13 cellular contexts compared by ENCODE assay signal in the genomic region with DNA sequence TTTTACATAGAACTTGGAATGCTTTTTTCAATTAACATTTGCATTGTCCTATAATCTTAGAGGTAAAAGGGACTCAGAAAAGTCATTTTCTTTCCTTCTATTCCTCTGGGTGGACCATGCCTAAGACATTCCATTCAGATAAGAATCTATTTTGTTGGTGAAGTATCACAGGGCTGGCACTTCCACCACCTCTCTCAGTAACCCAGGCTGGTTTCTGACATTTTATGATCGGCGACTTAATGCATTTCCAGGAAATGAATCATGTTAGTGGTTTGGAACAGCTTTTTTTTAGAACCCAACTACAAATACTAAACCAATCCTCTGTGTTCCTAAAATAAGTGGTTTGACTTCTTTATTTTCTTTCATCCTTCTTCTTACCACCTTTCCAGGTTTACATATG. TPM values are rescaled to one million over a fixed set of nuclear protein-coding genes. Genes with fewer than 3 reads are reported as not detected.
DNase-seq lines count a peak whose midpoint lies in the region; ATAC-seq and TF ChIP-seq lines count a peak whose summit lies in the region.
"Had no signal": no experiment of that assay in that cellular context is flagged by ENCODE, and none has a peak within 500 bp of the region (broad histone marks: within the 10 kb centered on the region; RNA-seq: fewer than 3 reads in every experiment).

No MANE protein-coding gene starts in this region.

- H3K27me3 ChIP-seq in kidney epithelial cell (ENCODE audit: control insufficient read depth, insufficient read depth, low read length), result no peaks in the 10 kb centered on the region
- H3K27me3 ChIP-seq: thyroid gland had no signal

- H3K9me3 Mint-ChIP-seq in activated T-helper 17 cell treated with anti-CD3 and anti-CD28 coated beads, Interleukin-2, amount 50 U/mL, for 72 hours, result no peaks in the 10 kb centered on the region
- H3K9me3 Mint-ChIP-seq: memory B cell had no signal

- no peak overlapping the region for H3K27ac Mint-ChIP-seq in activated T-helper 17 cell treated with anti-CD3 and anti-CD28 coated beads, Interleukin-2, amount 50 U/mL, for 72 hours
- H3K27ac Mint-ChIP-seq: memory B cell had no signal

- H3K4me3 Mint-ChIP-seq in activated T-helper 17 cell treated with anti-CD3 and anti-CD28 coated beads, Interleukin-2, amount 50 U/mL, for 72 hours, result no peak overlapping the region
- H3K4me3 Mint-ChIP-seq: memory B cell had no signal

- H3K4me3 ChIP-seq in LNCaP clone FGC (ENCODE audit: low read depth, low read length) (no peak overlapping the region), kidney epithelial cell (ENCODE audit: low read depth, low read length) (no peak overlapping the region)
- H3K4me3 ChIP-seq: thyroid gland had no signal

- ATAC-seq in activated T-helper 17 cell treated with anti-CD3 and anti-CD28 coated beads, Interleukin-2, amount 50 U/mL, for 72 hours (replicated peaks), result peak; percentile 80
- no peak for ATAC-seq in HG03354 (IDR thresholded peaks at IDR 0.05; ENCODE audit: poor library complexity, severe bottlenecking, unreplicated experiment)
- ATAC-seq: activated CD4-positive, CD25-positive, alpha-beta regulatory T cell treated with anti-CD3 and anti-CD28 coated beads, Interleukin-2, amount 50 U/mL, for 24 hours had no signal

- H3K27me3 Mint-ChIP-seq in activated T-helper 17 cell treated with anti-CD3 and anti-CD28 coated beads, Interleukin-2, amount 50 U/mL, for 72 hours, result peaks cover 7% of the 10 kb centered on the region
- H3K27me3 Mint-ChIP-seq: memory B cell had no signal

- DNase-seq in Daoy (ENCODE audit: low read depth) (peak; percentile 81), LNCaP clone FGC (ENCODE audit: low read depth) (peak; percentile 10), kidney epithelial cell (ENCODE audit: low read depth) (peak; percentile 44), HuH-7.5 (ENCODE audit: low spot score) (no peak)
- no peak for DNase-seq in activated CD4-positive, CD25-positive, alpha-beta regulatory T cell treated with anti-CD3 and anti-CD28 coated beads, Interleukin-2, amount 50 U/mL, for 72 hours
- no peak for DNase-seq in stimulated activated CD4-positive, alpha-beta T cell treated with anti-CD3 and anti-CD28 coated beads, Interleukin-4, amount 100 ng/mL, for 4 hours
- DNase-seq: cortex of kidney, thyroid gland had no signal

- TF ChIP-seq CTCF in LNCaP clone FGC (IDR thresholded peaks at IDR 0.05; ENCODE audit: control insufficient read depth, extremely low read depth, insufficient read depth), result no peak
- TF ChIP-seq CTCF in kidney epithelial cell (IDR thresholded peaks at IDR 0.05; ENCODE audit: insufficient read depth, low read length, poor library complexity, severe bottlenecking), result no peak

- no peaks in the 10 kb centered on the region for H3K36me3 ChIP-seq in kidney epithelial cell (ENCODE audit: control insufficient read depth, insufficient read depth, low read length)
- H3K36me3 ChIP-seq: thyroid gland had no signal

- no peaks in the 10 kb centered on the region for H3K36me3 Mint-ChIP-seq in activated T-helper 17 cell treated with anti-CD3 and anti-CD28 coated beads, Interleukin-2, amount 50 U/mL, for 72 hours (ENCODE audit: low read depth)
- H3K36me3 Mint-ChIP-seq: memory B cell had no signal

- H3K4me1 Mint-ChIP-seq in activated T-helper 17 cell treated with anti-CD3 and anti-CD28 coated beads, Interleukin-2, amount 50 U/mL, for 72 hours, result peaks cover 10% of the 10 kb centered on the region
- H3K4me1 Mint-ChIP-seq: memory B cell had no signal

RNA-seq across cellular contexts. Expression of a gene that starts 27.0 kb away (rescaled TPM):
- 8.6 and 11.7 TPM in 2 replicates for total RNA-seq in Daoy (2014; rRNA removed; shearing (Covaris generic))
- 1 to 10 TPM in 1 of 2 donors, under 1 TPM in 1; 0.73 to 7.1 TPM for total RNA-seq in activated T-helper 17 cell treated with anti-CD3 and anti-CD28 coated beads, Interleukin-2, amount 50 U/mL, for 72 hours
- total RNA-seq in kidney epithelial cell, result 0.82 and 4.9 TPM in 2 replicates
- total RNA-seq: NCI-H460 had no signal

Comparison
In these comparisons a context has a peak if more than half of its experiments do, and no peak if none do; other contexts are left out.
1. DNase-seq: peak in Daoy (single experiment), LNCaP clone FGC (single experiment) and kidney epithelial cell (single experiment); none in activated CD4-positive, CD25-positive, alpha-beta regulatory T cell treated with anti-CD3 and anti-CD28 coated beads, Interleukin-2, amount 50 U/mL, for 72 hours (single experiment), HuH-7.5 (single experiment) and stimulated activated CD4-positive, alpha-beta T cell treated with anti-CD3 and anti-CD28 coated beads, Interleukin-4, amount 100 ng/mL, for 4 hours (0 of 2).